ENCODE assay signal across 12 cellular contexts in the genomic region with DNA sequence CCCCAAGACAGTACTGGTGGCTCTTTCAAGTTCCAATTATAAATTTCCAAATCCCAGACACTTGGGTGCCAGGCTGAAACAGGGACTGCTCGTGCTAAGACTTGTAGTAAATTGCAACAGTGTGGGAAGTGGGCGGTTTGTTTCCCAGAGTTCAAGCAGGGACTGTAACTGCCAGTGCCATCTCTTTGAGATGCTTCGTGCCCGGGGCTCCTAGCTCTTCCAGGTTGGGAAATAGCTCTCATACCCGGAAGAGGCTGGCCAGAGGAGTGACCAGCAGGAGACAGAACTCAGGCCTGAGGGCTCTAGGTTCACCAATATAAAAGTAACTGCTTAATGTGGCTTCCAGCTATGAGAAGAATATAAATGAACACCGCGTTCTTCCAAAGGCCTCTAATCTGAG.
"Had no signal": no experiment of that assay in that cellular context is flagged by ENCODE, and none has a peak within 500 bp of the region (broad histone marks: within the 10 kb centered on the region; RNA-seq: fewer than 3 reads in every experiment).

No MANE protein-coding gene starts in this region.

- H3K9me3 ChIP-seq: gastrocnemius medialis, heart right ventricle had no signal

- H3K27ac ChIP-seq: dorsolateral prefrontal cortex, gastrocnemius medialis, heart right ventricle, neural progenitor cell, parathyroid adenoma had no signal

- ATAC-seq: activated T-cell treated with anti-CD3 and anti-CD28 coated beads, Interleukin-2, amount 50 U/mL, for 72 hours; heart right ventricle; stimulated activated memory B cell treated with anti-CD40 and anti-IgM and Interleukin-4, amounts not matched to agents 10 μg/mL and 1 μg/mL and 100 μg/mL, for 72 hours had no signal

- H3K4me1 ChIP-seq: parathyroid adenoma had no signal

- DNase-seq: activated CD4-positive, alpha-beta T cell treated with anti-CD3 and anti-CD28 coated beads, Interleukin-2, amount 50 U/mL, for 48 hours; activated CD4-positive, CD25-positive, alpha-beta regulatory T cell treated with anti-CD3 and anti-CD28 coated beads, Interleukin-2, amount 50 U/mL, for 72 hours; activated naive CD4-positive, alpha-beta T cell; activated T-cell treated with anti-CD3 and anti-CD28 coated beads, Interleukin-2, amount 50 U/mL, for 72 hours; aorta; heart right ventricle; stimulated activated CD4-positive, alpha-beta T cell treated with anti-CD3 and anti-CD28 coated beads, Interleukin-1b, Interleukin-23, amount 100 ng/mL, for 48 hours had no signal

- H3K27me3 ChIP-seq: dorsolateral prefrontal cortex, gastrocnemius medialis, neural progenitor cell had no signal

- H3K4me3 ChIP-seq: dorsolateral prefrontal cortex, gastrocnemius medialis, heart right ventricle, neural progenitor cell had no signal

- H2AFZ ChIP-seq: neural progenitor cell, parathyroid adenoma had no signal

- H3K4me2 ChIP-seq: neural progenitor cell had no signal

- H3K9ac ChIP-seq: neural progenitor cell, parathyroid adenoma had no signal

- H3K79me2 ChIP-seq: parathyroid adenoma had no signal

- H3K36me3 ChIP-seq: gastrocnemius medialis, heart right ventricle, neural progenitor cell had no signal
